12 cellular contexts compared by ENCODE assay signal in genomic region chr3:23094890-23095462, GRCh38.
DNase-seq lines count a peak whose midpoint lies in the region; ATAC-seq and TF ChIP-seq lines count a peak whose summit lies in the region.
"Had no signal": no experiment of that assay in that cellular context is flagged by ENCODE, and none has a peak within 500 bp of the region (broad histone marks: within the 10 kb centered on the region; RNA-seq: fewer than 3 reads in every experiment).

No MANE protein-coding gene starts in this region.

- no peaks in the 10 kb centered on the region for H3K36me3 Mint-ChIP-seq in stimulated activated effector memory CD8-positive, alpha-beta T cell treated with anti-CD3 and anti-CD28 coated beads, Interleukin-12 subunit alpha, Interleukin-12 subunit beta, amount 100 ng/mL, for 72 hours

- H3K4me1 ChIP-seq in HEK293 (ENCODE audit: control insufficient read depth, insufficient read depth, low read length) (no peaks in the 10 kb centered on the region; the same call in 1 of the 2 replicates), psoas muscle (no peaks in the 10 kb centered on the region), tibial artery (no peaks in the 10 kb centered on the region)
- H3K4me1 ChIP-seq: sigmoid colon had no signal

- POLR2A ChIA-PET in HEK293 (lab: Yijun Ruan, JAX), result no interaction called here

- TF ChIP-seq CTCF in HEK293 (tag by site-specific recombination; IDR thresholded peaks at IDR 0.05), result no peak
- TF ChIP-seq CTCF in epithelial cell of esophagus (IDR thresholded peaks at IDR 0.05; ENCODE audit: insufficient read depth, low read depth, low read length, missing control alignments), result no peak
- no peak for TF ChIP-seq CTCF in psoas muscle (IDR thresholded peaks at IDR 0.05)
- TF ChIP-seq CTCF in tibial artery (IDR thresholded peaks at IDR 0.05), result no peak

- no peaks in the 10 kb centered on the region for H3K27me3 ChIP-seq in psoas muscle (ENCODE audit: insufficient read depth in 3 of 3, low read length in 2 of 3)
- no peaks in the 10 kb centered on the region for H3K27me3 ChIP-seq in tibial artery
- H3K27me3 ChIP-seq: sigmoid colon had no signal

- no peak overlapping the region for H3K4me3 Mint-ChIP-seq in stimulated activated effector memory CD8-positive, alpha-beta T cell treated with anti-CD3 and anti-CD28 coated beads, Interleukin-12 subunit alpha, Interleukin-12 subunit beta, amount 100 ng/mL, for 72 hours
- H3K4me3 Mint-ChIP-seq: T-helper 1 cell treated with Interleukin-12 subunit alpha and Interleukin-12 subunit beta and Interleukin-4 antibody, amounts not matched to agents 30 μg/mL and 1 μg/mL, for 36 hours had no signal

- H3K27ac ChIP-seq in HEK293 (ENCODE audit: extremely low read depth, low read depth, low read length), result no peak overlapping the region
- H3K27ac ChIP-seq in psoas muscle, result no peak overlapping the region
- H3K27ac ChIP-seq in tibial artery, result no peak overlapping the region
- H3K27ac ChIP-seq: sigmoid colon had no signal

- no peak overlapping the region for H3K27ac Mint-ChIP-seq in stimulated activated effector memory CD8-positive, alpha-beta T cell treated with anti-CD3 and anti-CD28 coated beads, Interleukin-12 subunit alpha, Interleukin-12 subunit beta, amount 100 ng/mL, for 72 hours
- H3K27ac Mint-ChIP-seq: T-helper 1 cell treated with Interleukin-12 subunit alpha and Interleukin-12 subunit beta and Interleukin-4 antibody, amounts not matched to agents 30 μg/mL and 1 μg/mL, for 36 hours had no signal

- ATAC-seq in psoas muscle (peak; percentile 41 to 94 (median 56)), HG02588 (IDR thresholded peaks at IDR 0.05; ENCODE audit: unreplicated experiment) (no peak)
- no peak for ATAC-seq in stimulated activated effector memory CD8-positive, alpha-beta T cell treated with anti-CD3 and anti-CD28 coated beads, Interleukin-12 subunit alpha, Interleukin-12 subunit beta, amount 100 ng/mL, for 72 hours

- DNase-seq in NCI-H510A (lab: John Stamatoyannopoulos, UW) (peak; percentile 20), epithelial cell of esophagus (ENCODE audit: low read depth) (peak; percentile 91), psoas muscle (no peak), tibial artery (no peak)
- DNase-seq in stimulated activated effector memory CD8-positive, alpha-beta T cell treated with anti-CD3 and anti-CD28 coated beads, Interleukin-12 subunit alpha, Interleukin-12 subunit beta, amount 100 ng/mL, for 72 hours (ENCODE audit: low spot score in 2 of 2), result no peak
- no peak for DNase-seq in stimulated activated CD4-positive, alpha-beta T cell treated with anti-CD3 and anti-CD28 coated beads, Interleukin-4, amount 100 ng/mL, for 24 hours
- DNase-seq: activated T-cell treated with anti-CD3 and anti-CD28 coated beads, Interleukin-2, amount 50 U/mL, for 1 hour; effector CD4-positive, alpha-beta T cell; sigmoid colon had no signal

- no peaks in the 10 kb centered on the region for H3K4me1 Mint-ChIP-seq in stimulated activated effector memory CD8-positive, alpha-beta T cell treated with anti-CD3 and anti-CD28 coated beads, Interleukin-12 subunit alpha, Interleukin-12 subunit beta, amount 100 ng/mL, for 72 hours

- H3K36me3 ChIP-seq in HEK293 (ENCODE audit: control insufficient read depth in 2 of 2, insufficient read depth in 1 of 2, low read length in 2 of 2) (no peaks in the 10 kb centered on the region), psoas muscle (ENCODE audit: insufficient read depth in 1 of 2, low read depth in 1 of 2) (no peaks in the 10 kb centered on the region), tibial artery (no peaks in the 10 kb centered on the region)
- H3K36me3 ChIP-seq: sigmoid colon had no signal

- no peak overlapping the region for H3K4me3 ChIP-seq in HEK293 (ENCODE audit: low read depth, low read length)
- H3K4me3 ChIP-seq in epithelial cell of esophagus (ENCODE audit: low read length), result no peak overlapping the region
- H3K4me3 ChIP-seq in psoas muscle, result no peak overlapping the region
- H3K4me3 ChIP-seq in tibial artery, result no peak overlapping the region
- H3K4me3 ChIP-seq: sigmoid colon had no signal

- 95 to 96% (median 96%) methylated on average over 4 of the region's 4 CpGs for WGBS in psoas muscle, 3 donors

- intact Hi-C loops in psoas muscle (cut with DNase I), result no loop called here
- intact Hi-C loops in tibial artery (cut with DNase I; ENCODE audit: low total_unique reads), result no loop called here

- peaks cover 3% of the 10 kb centered on the region for H3K9me3 Mint-ChIP-seq in stimulated activated effector memory CD8-positive, alpha-beta T cell treated with anti-CD3 and anti-CD28 coated beads, Interleukin-12 subunit alpha, Interleukin-12 subunit beta, amount 100 ng/mL, for 72 hours
- H3K9me3 Mint-ChIP-seq: T-helper 1 cell treated with Interleukin-12 subunit alpha and Interleukin-12 subunit beta and Interleukin-4 antibody, amounts not matched to agents 30 μg/mL and 1 μg/mL, for 36 hours had no signal

- CTCF ChIA-PET in HEK293 (lab: Yijun Ruan, JAX), result no interaction called here

- no peaks in the 10 kb centered on the region for H3K9me3 ChIP-seq in HEK293 (ENCODE audit: control insufficient read depth, insufficient read depth, low read depth, low read length)
- no peaks in the 10 kb centered on the region for H3K9me3 ChIP-seq in psoas muscle
- no peaks in the 10 kb centered on the region for H3K9me3 ChIP-seq in tibial artery
- H3K9me3 ChIP-seq: sigmoid colon had no signal

TF ChIP-seq in HEK293, 187 proteins besides CTCF, POLR2A, EP300 and RAD21 (continues in another document):
- TF ChIP-seq ZNF645 (tag by site-specific recombination; IDR thresholded peaks at IDR 0.05) (no peak), ZNF211 (tag by site-specific recombination; IDR thresholded peaks at IDR 0.05; ENCODE audit: low read depth) (no peak), ZNF639 (tag by site-specific recombination; IDR thresholded peaks at IDR 0.05) (peak; percentile 71; the same call in 1 of the 2 replicates), TSHZ1 (tag by site-specific recombination; IDR thresholded peaks at IDR 0.05; ENCODE audit: borderline replicate concordance) (peak; percentile 69; the same call in 1 of the 2 replicates), ZNF362 (tag by site-specific recombination; IDR thresholded peaks at IDR 0.05) (no peak), ZNF404 (tag by site-specific recombination; IDR thresholded peaks at IDR 0.05) (no peak), ZXDB (tag by site-specific recombination; IDR thresholded peaks at IDR 0.05) (peak; percentile 31; the same call in 1 of the 2 replicates), ZIC2 (tag by site-specific recombination; IDR thresholded peaks at IDR 0.05) (no peak)

Comparison
In these comparisons a context has a peak if more than half of its experiments do, and no peak if none do; other contexts are left out.
1. DNase-seq: peak in NCI-H510A (single experiment) and epithelial cell of esophagus (single experiment); none in psoas muscle (0 of 2), stimulated activated effector memory CD8-positive, alpha-beta T cell treated with anti-CD3 and anti-CD28 coated beads, Interleukin-12 subunit alpha, Interleukin-12 subunit beta, amount 100 ng/mL, for 72 hours (0 of 2), stimulated activated CD4-positive, alpha-beta T cell treated with anti-CD3 and anti-CD28 coated beads, Interleukin-4, amount 100 ng/mL, for 24 hours (single experiment) and tibial artery (0 of 2).
2. ATAC-seq: peak in psoas muscle (4 of 4); none in stimulated activated effector memory CD8-positive, alpha-beta T cell treated with anti-CD3 and anti-CD28 coated beads, Interleukin-12 subunit alpha, Interleukin-12 subunit beta, amount 100 ng/mL, for 72 hours (single experiment) and HG02588 (single experiment).